8 cellular contexts compared by ENCODE assay signal in the genomic region with DNA sequence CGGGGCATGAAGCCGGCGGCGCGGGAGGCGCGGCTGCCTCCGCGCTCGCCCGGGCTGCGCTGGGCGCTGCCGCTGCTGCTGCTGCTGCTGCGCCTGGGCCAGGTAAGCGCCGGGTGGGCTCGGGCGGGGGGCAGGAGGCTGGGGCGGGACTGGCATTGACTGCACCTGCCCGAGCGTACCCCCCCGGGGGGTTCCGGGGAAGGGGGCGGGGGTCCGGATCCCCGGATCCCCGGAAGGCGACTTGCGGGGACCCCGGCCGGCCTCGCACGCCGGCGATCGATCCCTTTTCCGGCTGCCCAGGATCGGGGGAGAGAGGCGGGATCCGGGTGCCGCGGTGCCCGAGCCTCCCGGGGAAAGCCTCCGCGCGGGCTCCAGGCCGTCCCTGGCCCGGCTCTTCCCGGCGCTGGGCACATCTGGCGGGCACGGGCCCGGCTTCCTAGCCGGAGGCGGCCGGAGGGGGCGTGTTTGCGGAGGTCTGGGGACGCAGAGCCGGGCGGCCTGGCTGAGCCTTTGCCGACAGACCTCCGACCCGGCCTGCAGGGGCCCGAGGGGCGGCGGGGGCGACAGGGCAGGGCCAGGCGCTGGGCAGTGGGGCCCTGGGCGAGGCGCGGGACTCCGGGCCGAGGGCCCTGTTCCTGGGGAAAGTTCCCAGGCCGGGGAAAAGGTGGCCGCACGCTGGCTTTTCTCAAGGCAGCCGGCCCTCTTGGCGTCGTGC. TPM values are rescaled to one million over a fixed set of nuclear protein-coding genes. Genes with fewer than 3 reads are reported as not detected.
DNase-seq lines count a peak whose midpoint lies in the region; ATAC-seq and TF ChIP-seq lines count a peak whose summit lies in the region.

No MANE protein-coding gene starts in this region.

- H3K27me3 ChIP-seq in CD4-positive, CD25-positive, alpha-beta regulatory T cell (ENCODE audit: control insufficient read depth, insufficient read depth, low read length) = no peaks in the 10 kb centered on the region
- H3K27me3 ChIP-seq in mesenchymal stem cell (ENCODE audit: control insufficient read depth in 1 of 2, insufficient read depth in 1 of 2, low read length in 2 of 2) = no peaks in the 10 kb centered on the region
- no peaks in the 10 kb centered on the region for H3K27me3 ChIP-seq in tibial artery

- no peaks in the 10 kb centered on the region for H3K36me3 ChIP-seq in CD4-positive, CD25-positive, alpha-beta regulatory T cell (ENCODE audit: control insufficient read depth, insufficient read depth, low read length)
- peaks cover 0 to 4% of the 10 kb centered on the region in 2 experiments for H3K36me3 ChIP-seq in mesenchymal stem cell (ENCODE audit: control insufficient read depth in 1 of 2, insufficient read depth in 2 of 2, low read depth in 1 of 2, low read length in 2 of 2)
- no peaks in the 10 kb centered on the region for H3K36me3 ChIP-seq in tibial artery

- H3K27me3 Mint-ChIP-seq in CD4-positive, CD25-positive, alpha-beta regulatory T cell = no peaks in the 10 kb centered on the region
- no peaks in the 10 kb centered on the region for H3K27me3 Mint-ChIP-seq in T-helper 17 cell

- H3K14ac ChIP-seq in mesenchymal stem cell (ENCODE audit: low read length in 2 of 2) = peak overlapping the region; percentile 58 to 71

- H3K4me3 ChIP-seq in CD4-positive, CD25-positive, alpha-beta regulatory T cell (ENCODE audit: low read depth, low read length) = peak overlapping the region; percentile 94
- H3K4me3 ChIP-seq in mesenchymal stem cell (ENCODE audit: insufficient read depth in 1 of 2, low read depth in 1 of 2, low read length in 2 of 2) (peak overlapping the region; percentile 81), tibial artery (peak overlapping the region; percentile 71 to 85)

- peak overlapping the region; percentile 46 for H2AFZ ChIP-seq in mesenchymal stem cell (ENCODE audit: low read depth, low read length)

- peak; percentile 1 to 17 for ATAC-seq in CD4-positive, CD25-positive, alpha-beta regulatory T cell (ENCODE audit: low read depth in 2 of 2)
- ATAC-seq in GM19025 (IDR thresholded peaks at IDR 0.05; ENCODE audit: low read depth, unreplicated experiment) = peak; percentile 53
- ATAC-seq in HG03280 (IDR thresholded peaks at IDR 0.05; ENCODE audit: unreplicated experiment) = peak; percentile 33
- ATAC-seq in T-helper 17 cell = peak; percentile 28
- ATAC-seq in GM18520 (IDR thresholded peaks at IDR 0.05; ENCODE audit: unreplicated experiment) = no peak

- peak overlapping the region; percentile 90 for H2BK120ac ChIP-seq in mesenchymal stem cell (ENCODE audit: low read depth, low read length)

- H2AK5ac ChIP-seq in mesenchymal stem cell (ENCODE audit: low read length, severe bottlenecking) = no peak overlapping the region

- H3K4me1 Mint-ChIP-seq in CD4-positive, CD25-positive, alpha-beta regulatory T cell = peaks cover 17 to 46% (median 33%) of the 10 kb centered on the region in 4 donors
- H3K4me1 Mint-ChIP-seq in T-helper 17 cell = peaks cover 24% of the 10 kb centered on the region

- peak overlapping the region; percentile 93 for H2BK5ac ChIP-seq in mesenchymal stem cell (ENCODE audit: low read depth, low read length, poor library complexity, severe bottlenecking)

- H3K27ac Mint-ChIP-seq in CD4-positive, CD25-positive, alpha-beta regulatory T cell = peak overlapping the region in 1 of 3 donors; percentile 91
- H3K27ac Mint-ChIP-seq in T-helper 17 cell = peak overlapping the region; percentile 79

- peak in 1 of 3 donors; percentile 18 for DNase-seq in CD4-positive, CD25-positive, alpha-beta regulatory T cell
- DNase-seq in T-helper 17 cell (peak in 2 of 3 donors; percentile 7 to 24), ecto neural progenitor cell (ENCODE audit: low spot score) (peak; percentile 82), mesenchymal stem cell (peak; percentile 59), tibial artery (no peak)

- peaks cover 42% of the 10 kb centered on the region for H3K4me1 ChIP-seq in CD4-positive, CD25-positive, alpha-beta regulatory T cell (ENCODE audit: control insufficient read depth, insufficient read depth, low read length, poor library complexity, severe bottlenecking)
- H3K4me1 ChIP-seq in mesenchymal stem cell (ENCODE audit: control insufficient read depth, insufficient read depth, low read depth, low read length) (peaks cover 13% of the 10 kb centered on the region), tibial artery (peaks cover 0 to 18% (median 13%) of the 10 kb centered on the region in 4 donors)

- peak overlapping the region; percentile 38 to 60 for H2BK12ac ChIP-seq in mesenchymal stem cell (ENCODE audit: low read length in 2 of 2)

- peak in 1 of 2 experiments; percentile 21 for TF ChIP-seq CTCF in tibial artery (IDR thresholded peaks at IDR 0.05)

- WGBS in mesenchymal stem cell = under 1% methylated on average over 52 of the region's 82 CpGs

- H3K27ac ChIP-seq in CD4-positive, CD25-positive, alpha-beta regulatory T cell (ENCODE audit: insufficient read depth, low read length, poor library complexity, severe bottlenecking) = peak overlapping the region; percentile 72
- H3K27ac ChIP-seq in mesenchymal stem cell (ENCODE audit: low read length, poor library complexity, severe bottlenecking) (peak overlapping the region; percentile 70), tibial artery (peak overlapping the region; percentile 67 to 70)

- intact Hi-C loops in tibial artery (cut with DNase I; ENCODE audit: low total_unique reads) = no loop called here

- peak overlapping the region; percentile 86 for H2BK15ac ChIP-seq in mesenchymal stem cell (ENCODE audit: low read depth, poor library complexity, severe bottlenecking)

- peak overlapping the region; percentile 72 to 82 for H3K18ac ChIP-seq in mesenchymal stem cell (ENCODE audit: low read depth in 1 of 2, low read length in 2 of 2)

- H3K9ac ChIP-seq in mesenchymal stem cell (ENCODE audit: low read length) = peak overlapping the region; percentile 79

- no peaks in the 10 kb centered on the region for H3K9me3 Mint-ChIP-seq in CD4-positive, CD25-positive, alpha-beta regulatory T cell

- H3K4me2 ChIP-seq in mesenchymal stem cell (ENCODE audit: low read length, poor library complexity, severe bottlenecking) = peak overlapping the region; percentile 81

- H3K4ac ChIP-seq in mesenchymal stem cell (ENCODE audit: low read depth in 1 of 2, low read length in 2 of 2) = peak overlapping the region in 1 of 2 experiments; percentile 53

- H3K4me3 Mint-ChIP-seq in CD4-positive, CD25-positive, alpha-beta regulatory T cell = peak overlapping the region in 3 of 4 donors; percentile 96 to 99 (median 97)
- H3K4me3 Mint-ChIP-seq in T-helper 17 cell = peak overlapping the region; percentile 90

- H4K8ac ChIP-seq in mesenchymal stem cell (ENCODE audit: low read length) = peak overlapping the region; percentile 43

- H3K23ac ChIP-seq in mesenchymal stem cell (ENCODE audit: low read length in 2 of 2) = peak overlapping the region; percentile 63 to 94

- H3K9me3 ChIP-seq in CD4-positive, CD25-positive, alpha-beta regulatory T cell (ENCODE audit: control insufficient read depth in 2 of 2, low read length in 2 of 2) = no peaks in the 10 kb centered on the region
- H3K9me3 ChIP-seq in T-helper 17 cell (ENCODE audit: control insufficient read depth, low read length, poor library complexity, severe bottlenecking) = no peaks in the 10 kb centered on the region
- no peaks in the 10 kb centered on the region for H3K9me3 ChIP-seq in mesenchymal stem cell (ENCODE audit: control insufficient read depth, low read length)
- H3K9me3 ChIP-seq in tibial artery = no peaks in the 10 kb centered on the region

- H3K79me1 ChIP-seq in mesenchymal stem cell (replicated peaks; ENCODE audit: low read length, poor library complexity, severe bottlenecking) = no peaks in the 10 kb centered on the region

- H3K36me3 Mint-ChIP-seq in CD4-positive, CD25-positive, alpha-beta regulatory T cell = peaks cover 1% of the 10 kb centered on the region
- H3K36me3 Mint-ChIP-seq in T-helper 17 cell (ENCODE audit: low read depth) = no peaks in the 10 kb centered on the region

- H4K91ac ChIP-seq in mesenchymal stem cell (ENCODE audit: low read length) = peak overlapping the region; percentile 55

RNA-seq across cellular contexts. Expression of gene PTPRJ, which starts 0.7 kb away (rescaled TPM):
- 81.8 TPM for total RNA-seq in CD4-positive, CD25-positive, alpha-beta regulatory T cell
- 10 to 100 TPM; 13.8 to 20.2 (median 16.9) TPM for polyA plus RNA-seq in CD4-positive, CD25-positive, alpha-beta regulatory T cell
- 10 to 100 TPM; 33.2 to 83.9 TPM for total RNA-seq in T-helper 17 cell
- polyA plus RNA-seq in mesenchymal stem cell (2013, experiment 1 of 2) = 17.1 TPM
- polyA plus RNA-seq in mesenchymal stem cell (2013, experiment 2 of 2) = 16.8 TPM

Comparison
In these comparisons a context has a peak if more than half of its experiments do, and no peak if none do; other contexts are left out.
1. DNase-seq: peak in T-helper 17 cell (2 of 3), ecto neural progenitor cell (single experiment) and mesenchymal stem cell (single experiment); none in tibial artery (0 of 2).
2. Peak in every context shown above with its lines, with median percentiles within 50 percentile points of each other: H3K27ac ChIP-seq and H3K4me3 ChIP-seq.